In the genomic region with DNA sequence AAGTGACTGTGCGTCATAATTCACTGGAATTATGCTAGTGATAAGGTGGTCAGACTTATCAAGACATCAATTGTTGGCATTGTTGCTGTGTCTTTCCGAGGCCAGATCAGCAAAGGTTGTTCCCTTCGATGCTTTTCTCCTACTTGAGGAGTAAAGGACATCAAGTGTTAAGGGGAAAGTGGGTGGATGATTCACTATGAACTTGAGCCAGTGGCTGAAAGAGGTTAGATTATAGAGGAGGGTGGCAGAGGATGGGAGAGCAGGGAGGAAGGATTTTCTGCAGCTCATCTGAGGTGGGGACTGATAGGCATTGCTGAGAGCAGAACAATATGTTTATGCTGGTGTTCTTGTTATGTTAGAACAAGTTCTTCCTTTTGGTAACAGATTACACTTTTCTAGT, we compare ENCODE assay signal across 23 cellular contexts.
DNase-seq lines count a peak whose midpoint lies in the region; ATAC-seq, FAIRE-seq and TF ChIP-seq lines count a peak whose summit lies in the region.
"Had no signal": no experiment of that assay in that cellular context is flagged by ENCODE, and none has a peak within 500 bp of the region (broad histone marks: within the 10 kb centered on the region; RNA-seq: fewer than 3 reads in every experiment).

No MANE protein-coding gene starts in this region.

- no peak overlapping the region for H3K14ac ChIP-seq in mesenchymal stem cell (ENCODE audit: low read length in 2 of 2)

- peaks cover 13% of the 10 kb centered on the region for H3K4me1 Mint-ChIP-seq in astrocyte (ENCODE audit: low read depth, unreplicated experiment)
- peaks cover 31% of the 10 kb centered on the region for H3K4me1 Mint-ChIP-seq in activated T-helper 2 cell treated with anti-CD3 and anti-CD28 coated beads, Interferon-gamma antibody, Interleukin-2, Interleukin-4, amounts not matched to agents 10 μg/mL and 5 μg/mL and 100 μg/mL, durations not matched to agents 14 hours and 24 hours and 36 hours (ENCODE audit: low read depth)

- no peak overlapping the region for H3K23ac ChIP-seq in mesenchymal stem cell (ENCODE audit: low read length in 2 of 2)

- no peak overlapping the region for H2AK5ac ChIP-seq in mesenchymal stem cell (ENCODE audit: low read length, severe bottlenecking)

- DNase-seq in LHCN-M2 (ENCODE audit: low read depth) (peak; percentile 19), astrocyte (ENCODE audit: low read depth) (peak; percentile 36), mesenchymal stem cell (no peak), SKM-1 treated with dmso at 0.1 percent for 144 hours (lab: John Stamatoyannopoulos, UW; ENCODE audit: unreplicated experiment) (no peak), sigmoid colon (no peak)
- DNase-seq in activated T-helper 2 cell treated with anti-CD3 and anti-CD28 coated beads, Interferon-gamma antibody, Interleukin-2, Interleukin-4, amounts not matched to agents 10 μg/mL and 5 μg/mL and 100 μg/mL, durations not matched to agents 14 hours and 24 hours and 36 hours (ENCODE audit: low spot score), result no peak
- DNase-seq: 8988T; Calu3; CD8-positive, alpha-beta T cell; GF-D8; GOT3; MV-4-11; NCI-H1694 treated with DMSO at 0.1 percent for 48 hours; NCI-H2107; NCI-H510A; NCI-H748 treated with DMSO at 0.1 percent for 48 hours had no signal

- TF ChIP-seq POLR2A in sigmoid colon (IDR thresholded peaks at IDR 0.05), result no peak

- H3K27me3 ChIP-seq in ACC112 (ENCODE audit: insufficient read depth, low read length) (no peaks in the 10 kb centered on the region), astrocyte (ENCODE audit: insufficient read depth, low read length) (no peaks in the 10 kb centered on the region), mesenchymal stem cell (ENCODE audit: control insufficient read depth in 1 of 2, insufficient read depth in 1 of 2, low read length in 2 of 2) (no peaks in the 10 kb centered on the region), sigmoid colon (no peaks in the 10 kb centered on the region)

- peaks cover 2% of the 10 kb centered on the region for H3K79me2 ChIP-seq in ACC112 (ENCODE audit: control insufficient read depth, insufficient read depth, low read length, unreplicated experiment)
- H3K79me2 ChIP-seq in astrocyte (ENCODE audit: insufficient read depth, low read length), result no peaks in the 10 kb centered on the region

- H3K27me3 Mint-ChIP-seq in astrocyte (ENCODE audit: low read depth, unreplicated experiment), result no peaks in the 10 kb centered on the region
- H3K27me3 Mint-ChIP-seq in activated T-helper 2 cell treated with anti-CD3 and anti-CD28 coated beads, Interferon-gamma antibody, Interleukin-2, Interleukin-4, amounts not matched to agents 10 μg/mL and 5 μg/mL and 100 μg/mL, durations not matched to agents 14 hours and 24 hours and 36 hours (ENCODE audit: low read depth), result peaks cover 1% of the 10 kb centered on the region

- H3K18ac ChIP-seq in mesenchymal stem cell (ENCODE audit: low read depth in 1 of 2, low read length in 2 of 2), result no peak overlapping the region

- H3K27ac ChIP-seq in ACC112 (ENCODE audit: low read depth, low read length), result no peak overlapping the region
- no peak overlapping the region for H3K27ac ChIP-seq in astrocyte (ENCODE audit: low read depth, low read length)
- no peak overlapping the region for H3K27ac ChIP-seq in mesenchymal stem cell (ENCODE audit: low read length, poor library complexity, severe bottlenecking)
- no peak overlapping the region for H3K27ac ChIP-seq in sigmoid colon

- no peak for ATAC-seq in GM21529 (IDR thresholded peaks at IDR 0.05; ENCODE audit: unreplicated experiment)
- ATAC-seq: CD8-positive, alpha-beta T cell; HCT116; K562; Right ventricle myocardium inferior had no signal

- no peak overlapping the region for H2BK120ac ChIP-seq in mesenchymal stem cell (ENCODE audit: low read depth, low read length)

- no peak overlapping the region for H3K4me3 ChIP-seq in ACC112 (ENCODE audit: low read depth, low read length)
- H3K4me3 ChIP-seq in astrocyte (ENCODE audit: insufficient read depth, low read depth, low read length), result no peak overlapping the region
- H3K4me3 ChIP-seq in mesenchymal stem cell (ENCODE audit: insufficient read depth in 1 of 2, low read depth in 1 of 2, low read length in 2 of 2), result no peak overlapping the region
- no peak overlapping the region for H3K4me3 ChIP-seq in sigmoid colon
- H3K4me3 ChIP-seq: K562 had no signal

- H2BK12ac ChIP-seq in mesenchymal stem cell (ENCODE audit: low read length in 2 of 2), result no peak overlapping the region

- no peak overlapping the region for H3K9ac ChIP-seq in astrocyte (ENCODE audit: low read length)
- no peak overlapping the region for H3K9ac ChIP-seq in mesenchymal stem cell (ENCODE audit: low read length)

- H3K36me3 Mint-ChIP-seq in astrocyte (ENCODE audit: low read depth, unreplicated experiment), result no peaks in the 10 kb centered on the region
- H3K36me3 Mint-ChIP-seq in activated T-helper 2 cell treated with anti-CD3 and anti-CD28 coated beads, Interferon-gamma antibody, Interleukin-2, Interleukin-4, amounts not matched to agents 10 μg/mL and 5 μg/mL and 100 μg/mL, durations not matched to agents 14 hours and 24 hours and 36 hours (ENCODE audit: low read depth), result no peaks in the 10 kb centered on the region
- H3K36me3 Mint-ChIP-seq: CD8-positive, alpha-beta T cell had no signal

- H4K91ac ChIP-seq in mesenchymal stem cell (ENCODE audit: low read length), result no peak overlapping the region

- H2BK15ac ChIP-seq in mesenchymal stem cell (ENCODE audit: low read depth, poor library complexity, severe bottlenecking), result peak overlapping the region; percentile 40

- no peaks in the 10 kb centered on the region for H4K20me1 ChIP-seq in astrocyte (ENCODE audit: insufficient read depth, low read length)

- H2AFZ ChIP-seq in ACC112 (ENCODE audit: low read length, unreplicated experiment) (peak overlapping the region; percentile 17), astrocyte (ENCODE audit: low read depth, low read length) (no peak overlapping the region), mesenchymal stem cell (ENCODE audit: low read depth, low read length) (no peak overlapping the region)

- 94% methylated on average over 3 of the region's 3 CpGs for WGBS in mesenchymal stem cell
- WGBS in sigmoid colon, 2 donors, result 94 to 95% methylated on average over 3 of the region's 3 CpGs

- H3K4me1 ChIP-seq in ACC112 (ENCODE audit: control insufficient read depth, insufficient read depth, low read length, unreplicated experiment) (peaks cover 42% of the 10 kb centered on the region), astrocyte (ENCODE audit: insufficient read depth, low read length) (peaks cover 8% of the 10 kb centered on the region), mesenchymal stem cell (ENCODE audit: control insufficient read depth, insufficient read depth, low read depth, low read length) (no peaks in the 10 kb centered on the region), sigmoid colon (peaks cover 0 to 9% (median 5%) of the 10 kb centered on the region in 4 donors)

- peak overlapping the region; percentile 42 for H4K8ac ChIP-seq in mesenchymal stem cell (ENCODE audit: low read length)

- no peak overlapping the region for H3K4ac ChIP-seq in mesenchymal stem cell (ENCODE audit: low read depth in 1 of 2, low read length in 2 of 2)

- H3K27ac Mint-ChIP-seq in astrocyte (ENCODE audit: unreplicated experiment), result no peak overlapping the region
- no peak overlapping the region for H3K27ac Mint-ChIP-seq in activated T-helper 2 cell treated with anti-CD3 and anti-CD28 coated beads, Interferon-gamma antibody, Interleukin-2, Interleukin-4, amounts not matched to agents 10 μg/mL and 5 μg/mL and 100 μg/mL, durations not matched to agents 14 hours and 24 hours and 36 hours
- H3K27ac Mint-ChIP-seq: CD8-positive, alpha-beta T cell had no signal

- H3K9me3 Mint-ChIP-seq in astrocyte (ENCODE audit: unreplicated experiment), result no peaks in the 10 kb centered on the region
- no peaks in the 10 kb centered on the region for H3K9me3 Mint-ChIP-seq in activated T-helper 2 cell treated with anti-CD3 and anti-CD28 coated beads, Interferon-gamma antibody, Interleukin-2, Interleukin-4, amounts not matched to agents 10 μg/mL and 5 μg/mL and 100 μg/mL, durations not matched to agents 14 hours and 24 hours and 36 hours
- H3K9me3 Mint-ChIP-seq: CD8-positive, alpha-beta T cell had no signal

- no peak for TF ChIP-seq EP300 in sigmoid colon (IDR thresholded peaks at IDR 0.05)

- H3K4me2 ChIP-seq in astrocyte (ENCODE audit: low read length) (no peak overlapping the region), mesenchymal stem cell (ENCODE audit: low read length, poor library complexity, severe bottlenecking) (no peak overlapping the region)

- TF ChIP-seq CTCF in astrocyte (IDR thresholded peaks at IDR 0.05; ENCODE audit: insufficient read depth, low read depth, low read length) (no peak), sigmoid colon (IDR thresholded peaks at IDR 0.05) (no peak)

- FAIRE-seq in astrocyte (lab: Jason Lieb, UNC), result peak; percentile 43
- FAIRE-seq: GM19239, K562, RCC 7860 had no signal

- intact Hi-C loops in activated T-helper 2 cell treated with anti-CD3 and anti-CD28 coated beads, Interferon-gamma antibody, Interleukin-2, Interleukin-4, amounts not matched to agents 10 μg/mL and 5 μg/mL and 100 μg/mL, durations not matched to agents 14 hours and 24 hours and 36 hours (cut with micrococcal nuclease), result no loop called here
- intact Hi-C loops in sigmoid colon (cut with DNase I), result no loop called here

- H3K79me1 ChIP-seq in mesenchymal stem cell (replicated peaks; ENCODE audit: low read length, poor library complexity, severe bottlenecking), result no peaks in the 10 kb centered on the region

- no peak overlapping the region for H3K4me3 Mint-ChIP-seq in astrocyte (ENCODE audit: unreplicated experiment)
- no peak overlapping the region for H3K4me3 Mint-ChIP-seq in activated T-helper 2 cell treated with anti-CD3 and anti-CD28 coated beads, Interferon-gamma antibody, Interleukin-2, Interleukin-4, amounts not matched to agents 10 μg/mL and 5 μg/mL and 100 μg/mL, durations not matched to agents 14 hours and 24 hours and 36 hours (ENCODE audit: low read depth)
- H3K4me3 Mint-ChIP-seq: CD8-positive, alpha-beta T cell had no signal

- H3K9me3 ChIP-seq in astrocyte (ENCODE audit: insufficient read depth, low read depth, low read length), result no peaks in the 10 kb centered on the region
- H3K9me3 ChIP-seq in mesenchymal stem cell (ENCODE audit: control insufficient read depth, low read length), result no peaks in the 10 kb centered on the region
- no peaks in the 10 kb centered on the region for H3K9me3 ChIP-seq in sigmoid colon

- no peak overlapping the region for H2BK5ac ChIP-seq in mesenchymal stem cell (ENCODE audit: low read depth, low read length, poor library complexity, severe bottlenecking)

- H3K36me3 ChIP-seq in ACC112 (ENCODE audit: insufficient read depth, low read length) (no peaks in the 10 kb centered on the region), astrocyte (ENCODE audit: insufficient read depth, low read length) (no peaks in the 10 kb centered on the region), mesenchymal stem cell (ENCODE audit: control insufficient read depth in 1 of 2, insufficient read depth in 2 of 2, low read depth in 1 of 2, low read length in 2 of 2) (no peaks in the 10 kb centered on the region), sigmoid colon (no peaks in the 10 kb centered on the region)

Comparison
In these comparisons a context has a peak if more than half of its experiments do, and no peak if none do; other contexts are left out.
1. DNase-seq: peak in LHCN-M2 (single experiment) and astrocyte (single experiment); none in mesenchymal stem cell (single experiment), activated T-helper 2 cell treated with anti-CD3 and anti-CD28 coated beads, Interferon-gamma antibody, Interleukin-2, Interleukin-4, amounts not matched to agents 10 μg/mL and 5 μg/mL and 100 μg/mL, durations not matched to agents 14 hours and 24 hours and 36 hours (single experiment), SKM-1 treated with dmso at 0.1 percent for 144 hours (single experiment) and sigmoid colon (single experiment).